1 cellular context compared by ENCODE assay signal in the genomic region with DNA sequence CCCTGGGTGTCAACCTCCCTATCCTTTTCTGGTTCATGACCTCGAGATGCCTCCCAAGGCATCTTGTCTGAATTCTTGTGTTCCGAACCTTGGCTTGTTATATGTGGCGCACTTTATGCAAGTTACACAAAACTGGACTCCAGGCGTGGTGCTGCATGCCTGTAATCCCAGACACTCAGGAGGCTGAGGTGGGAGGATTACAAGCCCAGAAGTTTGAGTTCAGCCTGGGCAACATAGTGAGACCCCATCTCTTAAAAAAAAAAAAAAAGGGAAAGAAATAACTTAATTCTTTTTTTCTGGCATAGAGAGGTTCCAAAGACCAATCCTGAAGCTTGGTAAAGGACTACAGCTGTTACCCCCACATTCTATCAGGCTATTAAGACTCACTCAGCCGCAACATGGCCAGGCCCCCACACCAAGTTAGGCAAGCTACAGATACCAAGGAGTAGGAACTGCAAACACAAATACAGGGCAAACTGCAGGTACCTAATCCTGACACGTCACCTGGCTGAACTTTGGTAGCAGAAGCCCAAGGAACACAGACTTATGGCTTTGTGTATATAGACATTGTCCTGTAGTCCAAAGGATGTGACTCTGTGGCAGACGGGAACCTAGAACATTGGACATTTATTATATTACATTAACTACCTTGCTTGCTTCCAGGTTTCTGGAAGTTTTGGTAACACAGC.
TF ChIP-seq lines count a peak whose summit lies in the region.

No MANE protein-coding gene starts in this region.

TF ChIP-seq in GM12878, 131 proteins besides CTCF, POLR2A, EP300 and RAD21:
- TF ChIP-seq POLR2AphosphoS5 (IDR thresholded peaks at IDR 0.05; ENCODE audit: low read length) (peak; percentile 47; the same call in 1 of the 2 replicates), RUNX3 (IDR thresholded peaks at IDR 0.05; ENCODE audit: low read length) (no peak)
TF ChIP-seq in GM12878: peak in this region for 1.
